ENCODE assay signal across 26 cellular contexts in the genomic region with DNA sequence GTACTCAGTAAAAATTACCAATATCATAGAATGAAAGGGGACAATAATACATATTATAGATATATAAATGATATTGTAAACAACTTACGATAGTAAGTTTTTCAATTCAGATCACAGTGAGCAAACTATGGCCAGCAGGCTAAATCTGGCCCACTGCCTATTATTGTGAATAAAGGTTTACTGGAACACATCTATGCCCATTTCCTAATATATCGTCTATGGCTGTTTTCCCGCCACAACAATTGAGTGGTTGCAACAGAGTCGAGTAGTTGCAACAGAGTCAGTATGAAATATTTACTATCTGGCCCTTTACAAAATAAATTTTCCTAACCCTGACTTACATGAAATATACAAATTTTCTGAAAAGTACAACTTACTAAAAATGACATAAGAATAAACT.
"Had no signal": no experiment of that assay in that cellular context is flagged by ENCODE, and none has a peak within 500 bp of the region (broad histone marks: within the 10 kb centered on the region; RNA-seq: fewer than 3 reads in every experiment).

No MANE protein-coding gene starts in this region.

- H3K27me3 ChIP-seq: MG63, SJSA1 had no signal

- H3K4me3 Mint-ChIP-seq: IgD-negative memory B cell had no signal

- H3K9me3 ChIP-seq: MG63, SJSA1 had no signal

- H3K9me3 Mint-ChIP-seq: IgD-negative memory B cell had no signal

- H3K4me1 Mint-ChIP-seq: IgD-negative memory B cell had no signal

- H3K27ac Mint-ChIP-seq: IgD-negative memory B cell had no signal

- DNase-seq: Kasumi-1, MG63, MV-4-11, NCI-H1092, NCI-H1105 treated with DMSO at 0.1 percent for 48 hours, NCI-H1417 treated with DMSO at 0.1 percent for 48 hours, NCI-H146, NCI-H1694 treated with DMSO at 0.1 percent for 48 hours, NCI-H1930, NCI-H2081, NCI-H2171, NCI-H226, NCI-H446, NCI-H510A, NCI-H524 treated with DMSO at 0.1 percent for 48 hours, NCI-H69, NCI-H774, Right ventricle myocardium superior, RPMI8226, SIG-M5 had no signal

- H3K4me1 ChIP-seq: SJSA1 had no signal

- H3K27ac ChIP-seq: HL-60, KMS-11, SJSA1, SK-N-MC had no signal

- H3K4me3 ChIP-seq: K562, MG63, SJSA1, SK-N-MC had no signal

- H3K36me3 Mint-ChIP-seq: IgD-negative memory B cell had no signal

- H3K36me3 ChIP-seq: MG63, SJSA1 had no signal
